Comparison of ENCODE assay signal across 8 cellular contexts in the genomic region with DNA sequence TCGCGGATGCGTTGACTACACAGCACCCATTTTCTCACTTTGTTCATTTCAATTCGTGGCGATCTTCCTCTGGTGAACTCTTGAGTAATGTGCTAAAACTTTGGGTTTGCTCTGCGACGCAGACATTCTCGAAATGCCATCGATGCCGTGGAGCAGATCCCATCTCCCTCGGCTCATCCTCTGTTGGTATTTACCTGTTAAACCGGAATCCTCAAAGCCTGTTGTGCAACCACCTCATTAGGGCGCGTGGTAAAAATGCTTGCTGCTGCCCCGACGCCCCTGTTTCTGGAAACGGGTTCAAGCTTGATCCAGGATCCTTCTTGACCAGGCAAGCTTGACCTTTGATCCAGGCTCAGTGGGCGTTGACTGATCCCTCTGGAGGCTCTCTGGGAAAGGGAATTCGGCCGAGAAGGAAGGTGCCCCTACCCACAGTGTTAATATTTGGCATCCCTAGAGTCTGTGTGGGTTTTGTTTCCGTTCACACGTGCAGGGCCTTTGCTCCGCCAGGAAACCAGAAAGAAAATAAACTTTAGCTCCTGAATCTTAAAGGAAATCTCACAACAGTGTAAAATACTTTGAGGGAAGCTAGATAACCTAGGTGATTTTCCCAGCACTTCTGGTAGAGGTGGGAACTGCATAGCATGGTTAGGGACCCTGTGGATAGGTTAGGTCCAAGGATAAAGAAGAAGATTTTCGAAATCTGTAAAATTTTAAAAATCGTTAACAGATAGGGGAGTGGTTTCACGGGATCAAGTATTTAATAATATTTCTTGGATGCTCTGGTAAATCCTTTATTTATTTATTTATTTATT. TPM values are rescaled to one million over a fixed set of nuclear protein-coding genes. Genes with fewer than 3 reads are reported as not detected.
DNase-seq lines count a peak whose midpoint lies in the region; ATAC-seq and TF ChIP-seq lines count a peak whose summit lies in the region.

No MANE protein-coding gene starts in this region.

- H3K4me2 ChIP-seq in SK-N-SH, result peak overlapping the region; percentile 87

- TF ChIP-seq CTCF in SK-N-SH (IDR thresholded peaks at IDR 0.05), result 0 out of 2 replicates have a peak, but pooled peaks have one; percentile 16

- no peaks in the 10 kb centered on the region for H3K27me3 ChIP-seq in SK-N-SH (ENCODE audit: insufficient read depth)

- POLR2A ChIA-PET in SK-N-SH (lab: Yijun Ruan, JAX), result interaction anchor here (1.5 kb wide), 1 partner anchor 8 kb away, joined by 5 read pairs; no protein-coding TSS in a partner anchor

- H3F3A ChIP-seq in SK-N-SH (replicated peaks; ENCODE audit: insufficient read depth), result peaks cover 12% of the 10 kb centered on the region

- no peaks in the 10 kb centered on the region for H3K9me2 ChIP-seq in SK-N-SH

- H3K9ac ChIP-seq in SK-N-SH, result peak overlapping the region; percentile 99

- DNase-seq in COR-L47 (lab: John Stamatoyannopoulos, UW) (peak; percentile 7), HK-2 (ENCODE audit: unreplicated experiment) (peak; percentile 65), SK-N-SH (peak; percentile 36), cerebellar cortex (ENCODE audit: low spot score) (peak; percentile 39), left colon (peak; percentile 71 to 72), NCI-H1694 (lab: John Stamatoyannopoulos, UW) (no peak)
- peak; percentile 2 for DNase-seq in stimulated activated CD8-positive, alpha-beta memory T cell treated with anti-CD3 and anti-CD28 coated beads, Interleukin-15, amount 100 ng/mL, for 1 hour (ENCODE audit: low read depth)

- CTCF ChIA-PET in SK-N-SH (lab: Yijun Ruan, JAX), result interaction anchor here (0.6 to 4.3 kb wide), 6 partner anchors 25 to 1441 kb away, joined by 3 to 17 read pairs (median 4); no protein-coding TSS in a partner anchor

- peak overlapping the region; percentile 72 to 81 for H3K4me3 ChIP-seq in SK-N-SH (ENCODE audit: low read depth in 2 of 2, low read length in 1 of 2)

- WGBS in SK-N-SH (ENCODE audit: low lambda C conversion rate), result 4% methylated on average over 26 of the region's 26 CpGs

- no peak for TF ChIP-seq EP300 in SK-N-SH (IDR thresholded peaks at IDR 0.05; ENCODE audit: borderline replicate concordance in 1 of 2, low read depth in 1 of 2, low read length in 1 of 2)

- peaks cover 9 to 32% of the 10 kb centered on the region in 2 experiments for H3K36me3 ChIP-seq in SK-N-SH (replicated peaks in 1 of 2; ENCODE audit: control insufficient read depth in 1 of 2, insufficient read depth in 2 of 2, low read length in 1 of 2)

- no peak for TF ChIP-seq RAD21 in SK-N-SH (IDR thresholded peaks at IDR 0.05; ENCODE audit: low read length)

- H3K4me1 ChIP-seq in SK-N-SH (ENCODE audit: control insufficient read depth in 1 of 2, insufficient read depth in 2 of 2, low read depth in 1 of 2, low read length in 1 of 2), result peaks cover 15 to 29% of the 10 kb centered on the region in 2 experiments

- H3K27ac ChIP-seq in SK-N-SH (ENCODE audit: low read depth in 2 of 2, low read length in 1 of 2), result peak overlapping the region; percentile 96

- H3K79me2 ChIP-seq in SK-N-SH (ENCODE audit: insufficient read depth), result peaks cover 60% of the 10 kb centered on the region

- 0 out of 2 replicates have a peak overlapping the region, but pooled peaks have one; percentile 81 for H2AFZ ChIP-seq in SK-N-SH (ENCODE audit: low read depth)

- H4K20me1 ChIP-seq in SK-N-SH (ENCODE audit: insufficient read depth), result peaks cover 50% of the 10 kb centered on the region

- intact Hi-C loops in left colon (cut with DNase I, micrococcal nuclease), result no loop called here

- no peaks in the 10 kb centered on the region for H3K9me3 ChIP-seq in SK-N-SH

- ATAC-seq in left colon (peak; percentile 48), HG03175 (IDR thresholded peaks at IDR 0.05; ENCODE audit: unreplicated experiment) (no peak)

TF ChIP-seq in SK-N-SH, 30 proteins besides CTCF, POLR2A, EP300 and RAD21:
- TF ChIP-seq USF1 (IDR thresholded peaks at IDR 0.05; ENCODE audit: borderline replicate concordance, low read depth), result no peak
- TF ChIP-seq IRF3 (IDR thresholded peaks at IDR 0.05; ENCODE audit: low read depth, low read length), result no peak
- no peak for TF ChIP-seq JUND (IDR thresholded peaks at IDR 0.05)
- TF ChIP-seq, protein P1, sequence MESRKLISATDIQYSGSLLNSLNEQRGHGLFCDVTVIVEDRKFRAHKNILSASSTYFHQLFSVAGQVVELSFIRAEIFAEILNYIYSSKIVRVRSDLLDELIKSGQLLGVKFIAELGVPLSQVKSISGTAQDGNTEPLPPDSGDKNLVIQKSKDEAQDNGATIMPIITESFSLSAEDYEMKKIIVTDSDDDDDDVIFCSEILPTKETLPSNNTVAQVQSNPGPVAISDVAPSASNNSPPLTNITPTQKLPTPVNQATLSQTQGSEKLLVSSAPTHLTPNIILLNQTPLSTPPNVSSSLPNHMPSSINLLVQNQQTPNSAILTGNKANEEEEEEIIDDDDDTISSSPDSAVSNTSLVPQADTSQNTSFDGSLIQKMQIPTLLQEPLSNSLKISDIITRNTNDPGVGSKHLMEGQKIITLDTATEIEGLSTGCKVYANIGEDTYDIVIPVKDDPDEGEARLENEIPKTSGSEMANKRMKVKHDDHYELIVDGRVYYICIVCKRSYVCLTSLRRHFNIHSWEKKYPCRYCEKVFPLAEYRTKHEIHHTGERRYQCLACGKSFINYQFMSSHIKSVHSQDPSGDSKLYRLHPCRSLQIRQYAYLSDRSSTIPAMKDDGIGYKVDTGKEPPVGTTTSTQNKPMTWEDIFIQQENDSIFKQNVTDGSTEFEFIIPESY (IDR thresholded peaks at IDR 0.05; ENCODE audit: borderline replicate concordance, low read depth), result no peak
- TF ChIP-seq MAX (IDR thresholded peaks at IDR 0.05; ENCODE audit: low read depth), result peak; percentile 48; the same call in 1 of the 2 replicates
- no peak for TF ChIP-seq SMC3 (IDR thresholded peaks at IDR 0.05; ENCODE audit: low read depth, low read length)
- no peak for TF ChIP-seq NFIC (IDR thresholded peaks at IDR 0.05; ENCODE audit: borderline replicate concordance)

RNA-seq across cellular contexts. Expression of gene LSM14A, which starts 1.0 kb away (rescaled TPM):
- polyA plus RNA-seq in SK-N-SH (2012; rRNA removed), result 79.0 and 87.7 TPM in 2 replicates
- 85.1 and 96.5 TPM in 2 replicates for polyA plus RNA-seq in SK-N-SH (2012; cell fraction: cytosol; rRNA removed)
- 44.3 and 50.3 TPM in 2 replicates for polyA plus RNA-seq in SK-N-SH (2012; cell fraction: nucleus; rRNA removed)
- 10 to 100 TPM; 78.2 to 79.0 TPM for total RNA-seq in left colon
